12 cellular contexts compared by ENCODE assay signal in the genomic region with DNA sequence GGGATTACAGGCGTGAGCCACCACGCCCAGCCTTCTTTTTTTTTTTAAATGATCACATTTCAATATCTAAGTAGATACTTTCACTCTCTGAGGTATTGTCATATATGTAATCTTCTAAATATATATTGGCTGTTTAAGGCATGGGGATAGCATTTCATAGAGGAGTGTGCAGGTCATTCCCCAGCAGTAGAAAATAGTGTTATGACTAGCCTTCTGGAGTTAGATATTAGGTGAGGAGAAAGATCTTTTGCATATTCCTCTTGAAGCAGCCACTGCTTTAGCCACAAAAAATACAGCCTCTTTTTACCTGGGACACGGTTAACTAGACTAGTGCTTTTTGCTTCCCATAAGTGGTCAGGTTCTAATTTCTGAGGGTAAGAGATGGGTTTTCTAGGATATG. TPM values are rescaled to one million over a fixed set of nuclear protein-coding genes. Genes with fewer than 3 reads are reported as not detected.
DNase-seq lines count a peak whose midpoint lies in the region; ATAC-seq lines count a peak whose summit lies in the region.
"Had no signal": no experiment of that assay in that cellular context is flagged by ENCODE, and none has a peak within 500 bp of the region (broad histone marks: within the 10 kb centered on the region; RNA-seq: fewer than 3 reads in every experiment).

No MANE protein-coding gene starts in this region.

- no peak overlapping the region for H2AFZ ChIP-seq in GM23248

- H3K4me3 Mint-ChIP-seq in activated naive CD8-positive, alpha-beta T cell treated with anti-CD3 and anti-CD28 coated beads for 36 hours = no peak overlapping the region

- no peaks in the 10 kb centered on the region; the same call in 1 of the 2 replicates for H3K36me3 ChIP-seq in GM23248 (ENCODE audit: low read depth)
- H3K36me3 ChIP-seq: HAP-1, transverse colon had no signal

- H3K4me1 Mint-ChIP-seq in activated naive CD8-positive, alpha-beta T cell treated with anti-CD3 and anti-CD28 coated beads for 36 hours = peaks cover 76% of the 10 kb centered on the region

- H3K9me3 Mint-ChIP-seq in activated naive CD8-positive, alpha-beta T cell treated with anti-CD3 and anti-CD28 coated beads for 36 hours = peaks cover 2% of the 10 kb centered on the region

- WGBS in GM23248 (ENCODE audit: low coverage in 1 of 2, low lambda C conversion rate in 2 of 2, missing lambda C conversion rate in 2 of 2), 2 experiments = 93 to 97% methylated on average over 3 of the region's 3 CpGs

- in situ Hi-C loops in GM23248 (cut with MboI) = no loop called here

- no peaks in the 10 kb centered on the region for H3K27me3 ChIP-seq in GM23248 (replicated peaks; ENCODE audit: insufficient read depth)
- H3K27me3 ChIP-seq: transverse colon had no signal

- H4K20me1 ChIP-seq in GM23248 (ENCODE audit: insufficient read depth) = peaks cover 5% of the 10 kb centered on the region; the same call in 1 of the 2 replicates

- H3K27me3 Mint-ChIP-seq in activated naive CD8-positive, alpha-beta T cell treated with anti-CD3 and anti-CD28 coated beads for 36 hours = no peaks in the 10 kb centered on the region

- H3K9me3 ChIP-seq in GM23248 (ENCODE audit: low read depth) = no peaks in the 10 kb centered on the region
- H3K9me3 ChIP-seq: HAP-1, transverse colon had no signal

- peaks cover 17% of the 10 kb centered on the region for H3K36me3 Mint-ChIP-seq in activated naive CD8-positive, alpha-beta T cell treated with anti-CD3 and anti-CD28 coated beads for 36 hours

- ATAC-seq in GM18858 (IDR thresholded peaks at IDR 0.05; ENCODE audit: unreplicated experiment) (peak; percentile 83), GM21367 (IDR thresholded peaks at IDR 0.05; ENCODE audit: unreplicated experiment) (peak; percentile 63), HG03060 (IDR thresholded peaks at IDR 0.05; ENCODE audit: low read depth, unreplicated experiment) (peak; percentile 79)

- H3K27ac Mint-ChIP-seq in activated naive CD8-positive, alpha-beta T cell treated with anti-CD3 and anti-CD28 coated beads for 36 hours = peak overlapping the region; percentile 42

- no peak overlapping the region for H3K9ac ChIP-seq in GM23248

- H3K27ac ChIP-seq in GM23248 = no peak overlapping the region

- H3K4me2 ChIP-seq in GM23248 (ENCODE audit: unreplicated experiment) = no peak overlapping the region

- H3F3A ChIP-seq in GM23248 (ENCODE audit: insufficient read depth) = peaks cover 23% of the 10 kb centered on the region

- no peaks in the 10 kb centered on the region for H3K9me2 ChIP-seq in GM23248 (ENCODE audit: insufficient read depth)

- peaks cover 100% of the 10 kb centered on the region for H3K79me2 ChIP-seq in GM23248 (ENCODE audit: insufficient read depth)

- no peak overlapping the region for H3K4me3 ChIP-seq in GM23248
- H3K4me3 ChIP-seq: HAP-1, transverse colon had no signal

- DNase-seq in activated naive CD8-positive, alpha-beta T cell treated with anti-CD3 and anti-CD28 coated beads for 36 hours = no peak
- DNase-seq in GM23248 = no peak
- DNase-seq in NCI-H1930 (lab: John Stamatoyannopoulos, UW) = no peak
- DNase-seq in 8988T = no peak
- no peak for DNase-seq in Kasumi-1 (lab: John Stamatoyannopoulos, UW)
- DNase-seq: amygdala; stimulated activated CD4-positive, alpha-beta T cell treated with anti-CD3 and anti-CD28 coated beads, Interleukin-1b, Interleukin-23, amount 100 ng/mL, for 48 hours; transverse colon had no signal

- H3K4me1 ChIP-seq in GM23248 (ENCODE audit: insufficient read depth) = peaks cover 40% of the 10 kb centered on the region

RNA-seq across cellular contexts. Expression of a gene that starts 28.9 kb away (rescaled TPM):
- 10 to 100 TPM; 44.0 to 52.5 TPM for total RNA-seq in activated naive CD8-positive, alpha-beta T cell treated with anti-CD3 and anti-CD28 coated beads for 36 hours
- 128 and 1,101 TPM in 2 replicates for total RNA-seq in GM23248 (2014; rRNA removed; shearing (Covaris generic))
- polyA plus RNA-seq in GM23248 (2016; fragmentation: Nextera tagmentation; extraction: Ambion mirVana) = 129 and 133 TPM in 2 replicates
